Comparison of ENCODE assay signal across 8 cellular contexts in the genomic region with DNA sequence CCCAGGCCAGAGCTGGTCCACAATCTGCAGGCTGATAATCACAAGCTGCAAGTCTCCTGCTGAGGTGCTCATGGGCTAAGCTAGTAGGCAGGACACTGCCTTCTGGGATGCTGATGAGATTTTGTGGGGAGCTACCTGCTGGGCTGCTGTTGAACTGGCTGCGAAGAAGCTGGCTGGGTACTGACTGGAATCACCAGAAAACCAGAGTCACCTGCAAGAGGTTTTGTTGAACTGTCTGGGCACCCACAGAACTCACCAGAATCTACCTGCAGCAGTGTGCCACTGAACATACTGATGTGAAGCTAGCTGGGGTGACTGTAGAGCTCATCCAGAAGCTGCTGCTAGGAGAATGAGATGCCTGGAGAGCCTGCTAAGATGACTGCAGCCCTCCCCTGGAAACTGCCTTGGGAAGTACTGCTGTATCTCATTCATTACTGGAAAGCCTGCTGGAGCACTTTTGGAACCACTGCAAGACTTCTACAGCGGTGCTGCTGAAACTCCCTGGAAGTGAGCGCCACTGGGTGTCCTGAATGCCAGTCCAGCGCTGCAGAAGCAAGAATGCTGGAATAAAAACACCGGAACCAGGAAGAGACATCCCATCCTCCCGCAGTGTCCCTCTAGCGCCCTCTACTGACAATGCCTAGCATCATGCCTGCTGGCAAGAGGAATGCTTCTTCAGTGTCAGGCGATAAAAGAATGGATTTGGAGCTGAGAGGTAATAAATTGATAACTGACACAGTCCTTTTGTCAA.
DNase-seq lines count a peak whose midpoint lies in the region; ATAC-seq and TF ChIP-seq lines count a peak whose summit lies in the region.

No MANE protein-coding gene starts in this region.

- TF ChIP-seq CTCF in suprapubic skin (IDR thresholded peaks at IDR 0.05) = peak; percentile 67 to 87

- no peak for TF ChIP-seq POLR2A in suprapubic skin (IDR thresholded peaks at IDR 0.05)

- no peak overlapping the region for H3K27ac ChIP-seq in suprapubic skin

- H3K9ac ChIP-seq in ES-I3 (ENCODE audit: low read depth, low read length) = peak overlapping the region; percentile 37; the same call in 1 of the 2 replicates

- peaks cover 0 to 14% (median 2%) of the 10 kb centered on the region in 3 donors for H3K36me3 Mint-ChIP-seq in naive thymus-derived CD8-positive, alpha-beta T cell

- no peaks in the 10 kb centered on the region for H3K4me1 ChIP-seq in ES-I3 (ENCODE audit: insufficient read depth, low read length)
- no peaks in the 10 kb centered on the region for H3K4me1 ChIP-seq in suprapubic skin

- H3K36me3 ChIP-seq in ES-I3 (ENCODE audit: insufficient read depth, low read length) (no peaks in the 10 kb centered on the region), suprapubic skin (no peaks in the 10 kb centered on the region)

- ATAC-seq in HG03066 (IDR thresholded peaks at IDR 0.05; ENCODE audit: low read depth, unreplicated experiment) = peak; percentile 61
- peak in 1 of 2 donors; percentile 35 for ATAC-seq in naive thymus-derived CD8-positive, alpha-beta T cell
- no peak for ATAC-seq in HG03039 (IDR thresholded peaks at IDR 0.05; ENCODE audit: unreplicated experiment)

- H3K9me3 ChIP-seq in ES-I3 (ENCODE audit: control insufficient read depth, insufficient read depth, low read length) (no peaks in the 10 kb centered on the region), suprapubic skin (no peaks in the 10 kb centered on the region)

- peaks cover 0 to 23% (median 9%) of the 10 kb centered on the region in 9 donors for H3K9me3 Mint-ChIP-seq in naive thymus-derived CD8-positive, alpha-beta T cell

- H3K4me3 Mint-ChIP-seq in naive thymus-derived CD8-positive, alpha-beta T cell = no peak overlapping the region

- peaks cover 0 to 7% (median 0%) of the 10 kb centered on the region in 5 donors for H3K27me3 Mint-ChIP-seq in naive thymus-derived CD8-positive, alpha-beta T cell

- POLR2A ChIA-PET in naive thymus-derived CD8-positive, alpha-beta T cell (lab: Charles Lee) = no interaction called here

- no peak for TF ChIP-seq EP300 in suprapubic skin (IDR thresholded peaks at IDR 0.05)

- WGBS in suprapubic skin = 9% methylated on average over 7 of the region's 8 CpGs

- H3K27ac Mint-ChIP-seq in naive thymus-derived CD8-positive, alpha-beta T cell = no peak overlapping the region

- DNase-seq in NCI-H748 (lab: John Stamatoyannopoulos, UW; ENCODE audit: unreplicated experiment) (peak; percentile 76), fibroblast of gingiva (ENCODE audit: low read depth) (peak; percentile 75), suprapubic skin (ENCODE audit: low spot score in 2 of 2) (peak in 1 of 2 donors; percentile 72)
- DNase-seq in activated CD8-positive, alpha-beta memory T cell treated with anti-CD3 and anti-CD28 coated beads, Interleukin-2, amount 50 U/mL, for 4 hours = peak; percentile 32
- DNase-seq in naive thymus-derived CD8-positive, alpha-beta T cell = peak in 8 of 10 donors; percentile 12 to 65 (median 26)

- peaks cover 0 to 7% (median 1%) of the 10 kb centered on the region in 4 donors for H3K4me1 Mint-ChIP-seq in naive thymus-derived CD8-positive, alpha-beta T cell

- H3K4me3 ChIP-seq in suprapubic skin = no peak overlapping the region

- H3K27me3 ChIP-seq in suprapubic skin = peaks cover 9% of the 10 kb centered on the region
